16 cellular contexts compared by ENCODE assay signal in the genomic region with DNA sequence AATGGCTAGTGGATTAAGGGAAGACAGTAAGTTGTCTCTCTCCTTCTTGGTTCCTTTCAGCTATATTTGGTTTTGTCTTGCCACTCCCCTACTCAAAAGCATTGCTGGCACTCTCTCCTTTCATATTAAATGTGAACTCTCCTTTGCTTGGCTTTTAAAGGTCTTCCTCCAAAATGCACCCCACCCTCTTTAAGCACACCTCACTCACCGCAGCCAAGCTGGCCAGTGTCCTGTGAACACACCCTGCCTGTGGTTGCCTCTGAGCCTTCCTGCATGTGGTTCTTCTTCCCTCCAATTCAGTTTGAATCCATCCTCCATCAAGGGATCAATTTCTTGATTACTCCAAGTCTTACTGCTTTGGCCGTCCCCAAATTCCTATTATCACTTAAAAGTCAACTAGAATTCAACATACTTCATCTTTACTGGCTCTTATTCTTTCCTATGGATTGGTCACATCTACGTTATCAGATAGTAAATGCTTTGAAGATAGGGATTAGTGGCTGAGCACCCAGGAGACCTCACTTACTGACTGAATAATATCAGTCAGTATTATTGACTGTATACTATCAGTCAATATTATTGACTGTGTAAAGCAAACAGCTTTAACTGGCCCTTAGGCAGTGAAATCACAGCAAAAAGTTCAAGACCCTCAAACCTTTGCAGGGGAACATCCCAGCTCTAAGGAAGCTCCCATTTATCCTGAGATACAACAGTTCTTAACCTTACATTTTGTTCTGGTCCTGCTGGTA. TPM values are rescaled to one million over a fixed set of nuclear protein-coding genes. Genes with fewer than 3 reads are reported as not detected.
DNase-seq lines count a peak whose midpoint lies in the region; ATAC-seq, FAIRE-seq and TF ChIP-seq lines count a peak whose summit lies in the region.
"Had no signal": no experiment of that assay in that cellular context is flagged by ENCODE, and none has a peak within 500 bp of the region (broad histone marks: within the 10 kb centered on the region; RNA-seq: fewer than 3 reads in every experiment).

No MANE protein-coding gene starts in this region.

- in situ Hi-C loops in K562 (cut with MboI): no loop called here
- in situ Hi-C loops in transverse colon (cut with MboI; ENCODE audit: low pct_ligation_motif_present in 1 of 4, low pct_unique_long_range_greater_than_20kb in 1 of 4, low sequenced_read_pairs in 3 of 4): no loop called here

- TF ChIP-seq CTCF in K562 (IDR thresholded peaks at IDR 0.05 in 2 of 3, conservative IDR thresholded peaks at IDR 0.05 in 1 of 3; ENCODE audit: insufficient read depth in 2 of 3, low read depth in 1 of 3, low read length in 3 of 3): no peak
- TF ChIP-seq CTCF in transverse colon (IDR thresholded peaks at IDR 0.05): no peak

- peaks cover 43% of the 10 kb centered on the region for H3K36me3 ChIP-seq in K562 (ENCODE audit: control insufficient read depth, insufficient read depth, low read length)
- H3K36me3 ChIP-seq in naive thymus-derived CD4-positive, alpha-beta T cell (ENCODE audit: control insufficient read depth in 2 of 3, insufficient read depth in 3 of 3, low read length in 3 of 3): peaks cover 0 to 4% (median 0%) of the 10 kb centered on the region in 3 experiments
- H3K36me3 ChIP-seq in transverse colon: no peaks in the 10 kb centered on the region

- DNase-seq in cardiac septum (ENCODE audit: low spot score) (peak; percentile 62), Right ventricle myocardium superior (no peak), K562 (ENCODE audit: extremely low read depth in 1 of 4, low spot score in 3 of 4) (no peak), transverse colon (no peak), COLO829 (ENCODE audit: low spot score) (no peak), SIG-M5 treated with dmso at 0.1 percent for 504 hours (lab: John Stamatoyannopoulos, UW; ENCODE audit: unreplicated experiment) (no peak)
- no peak for DNase-seq in naive thymus-derived CD4-positive, alpha-beta T cell
- DNase-seq: activated T-cell treated with anti-CD3 and anti-CD28 coated beads for 4 hours, kidney glomerular epithelial cell, NCI-H187, NCI-H524, posterior cingulate gyrus had no signal

- H3K9me3 Mint-ChIP-seq in naive thymus-derived CD4-positive, alpha-beta T cell: no peaks in the 10 kb centered on the region

- H3K4me3 Mint-ChIP-seq in naive thymus-derived CD4-positive, alpha-beta T cell: peak overlapping the region in 1 of 10 donors; percentile 23

- H3K27me3 Mint-ChIP-seq in naive thymus-derived CD4-positive, alpha-beta T cell: no peaks in the 10 kb centered on the region

- no peak overlapping the region for H2AFZ ChIP-seq in K562 (ENCODE audit: low read depth, low read length)
- H2AFZ ChIP-seq: hepatocyte had no signal

- 80% methylated on average over 3 of the region's 3 CpGs for WGBS in K562 (ENCODE audit: insufficient coverage, low coverage, missing lambda C conversion rate)
- 79 to 86% methylated on average over 2 to 3 of the region's 3 CpGs for WGBS in transverse colon (ENCODE audit: low coverage in 1 of 2), 2 donors

- FAIRE-seq in K562 (lab: Jason Lieb, UNC): no peak
- FAIRE-seq: colon had no signal

- peaks cover 0 to 76% (median 57%) of the 10 kb centered on the region in 7 donors for H3K4me1 Mint-ChIP-seq in naive thymus-derived CD4-positive, alpha-beta T cell

- TF ChIP-seq EP300 in K562 (IDR thresholded peaks at IDR 0.05; ENCODE audit: low read length) (no peak), transverse colon (IDR thresholded peaks at IDR 0.05; ENCODE audit: low read depth) (no peak)

- intact Hi-C loops in cardiac septum (cut with DNase I): no loop called here
- intact Hi-C loops in Right ventricle myocardium superior (cut with DNase I): no loop called here
- intact Hi-C loops in K562 (cut with micrococcal nuclease): no loop called here
- intact Hi-C loops in naive thymus-derived CD4-positive, alpha-beta T cell (cut with micrococcal nuclease): no loop called here
- intact Hi-C loops in transverse colon (cut with DNase I; ENCODE audit: low total_unique reads): no loop called here

- no peak for ATAC-seq in Right ventricle myocardium superior (ENCODE audit: poor library complexity)
- no peak for ATAC-seq in K562
- no peak for ATAC-seq in naive thymus-derived CD4-positive, alpha-beta T cell
- no peak for ATAC-seq in HG03432 (IDR thresholded peaks at IDR 0.05; ENCODE audit: unreplicated experiment)
- ATAC-seq: esophagus mucosa had no signal

- H3K4me3 ChIP-seq in K562 (no peak overlapping the region), transverse colon (no peak overlapping the region)
- H3K4me3 ChIP-seq in naive thymus-derived CD4-positive, alpha-beta T cell (ENCODE audit: low read length): no peak overlapping the region
- H3K4me3 ChIP-seq: hepatocyte had no signal

- H3K27ac ChIP-seq in K562 (ENCODE audit: extremely low read depth, low read depth, low read length) (no peak overlapping the region), transverse colon (peak overlapping the region; percentile 2 to 47 (median 28))
- no peak overlapping the region for H3K27ac ChIP-seq in naive thymus-derived CD4-positive, alpha-beta T cell (ENCODE audit: low read depth, low read length)
- H3K27ac ChIP-seq: hepatocyte had no signal

- peaks cover 76% of the 10 kb centered on the region for H3K79me2 ChIP-seq in K562 (ENCODE audit: control insufficient read depth, insufficient read depth, low read length)

- H3K4me2 ChIP-seq in K562 (ENCODE audit: insufficient read depth, low read length): no peak overlapping the region
- H3K4me2 ChIP-seq: hepatocyte had no signal

- no peaks in the 10 kb centered on the region for H3K9me1 ChIP-seq in K562 (ENCODE audit: control insufficient read depth, insufficient read depth, low read length)

- TF ChIP-seq POLR2A in K562 (conservative IDR thresholded peaks at IDR 0.05) (no peak), transverse colon (IDR thresholded peaks at IDR 0.05) (no peak)

- H4K20me1 ChIP-seq in K562 (replicated peaks; ENCODE audit: control insufficient read depth, insufficient read depth, low read length): peaks cover 42% of the 10 kb centered on the region

- peaks cover 4 to 11% of the 10 kb centered on the region in 2 experiments; a peak in 2 of 5 replicates for H3K4me1 ChIP-seq in K562 (replicated peaks in 1 of 2; ENCODE audit: control insufficient read depth in 2 of 2, insufficient read depth in 2 of 2, low read length in 2 of 2)
- H3K4me1 ChIP-seq in naive thymus-derived CD4-positive, alpha-beta T cell (ENCODE audit: control insufficient read depth in 2 of 2, insufficient read depth in 2 of 2, low read length in 2 of 2): no peaks in the 10 kb centered on the region
- H3K4me1 ChIP-seq in transverse colon: peaks cover 6 to 44% (median 23%) of the 10 kb centered on the region in 4 donors

- no TSS peak for BruUV-seq in K562 (replicated peaks; lab: Mats Ljungman, UMichigan)

- no peaks in the 10 kb centered on the region for H3K27me3 ChIP-seq in K562 (ENCODE audit: control insufficient read depth in 2 of 2, insufficient read depth in 2 of 2, low read length in 2 of 2)
- H3K27me3 ChIP-seq in naive thymus-derived CD4-positive, alpha-beta T cell (ENCODE audit: control insufficient read depth in 2 of 2, insufficient read depth in 2 of 2, low read length in 2 of 2): no peaks in the 10 kb centered on the region
- no peaks in the 10 kb centered on the region for H3K27me3 ChIP-seq in transverse colon
- H3K27me3 ChIP-seq: hepatocyte had no signal

- POLR2A ChIA-PET in K562 (lab: Yijun Ruan, JAX): interaction anchor here (0.6 to 1.8 kb wide), 12 partner anchors 11 to 784 kb away, joined by 3 to 7 read pairs (median 3); no protein-coding TSS in a partner anchor
- POLR2A ChIA-PET in naive thymus-derived CD4-positive, alpha-beta T cell (lab: Charles Lee): no interaction called here

- peaks cover 0 to 23% (median 5%) of the 10 kb centered on the region in 5 donors for H3K36me3 Mint-ChIP-seq in naive thymus-derived CD4-positive, alpha-beta T cell

- H3K9ac ChIP-seq in K562 (ENCODE audit: insufficient read depth in 1 of 2, low read depth in 2 of 2, low read length in 2 of 2): no peak overlapping the region

- peak overlapping the region in 6 of 9 donors; percentile 3 to 60 (median 30) for H3K27ac Mint-ChIP-seq in naive thymus-derived CD4-positive, alpha-beta T cell

- H3K9me3 ChIP-seq in K562 (replicated peaks; ENCODE audit: control insufficient read depth, insufficient read depth, low read depth, low read length) (no peaks in the 10 kb centered on the region), transverse colon (no peaks in the 10 kb centered on the region)
- no peaks in the 10 kb centered on the region for H3K9me3 ChIP-seq in naive thymus-derived CD4-positive, alpha-beta T cell (ENCODE audit: control insufficient read depth in 2 of 3, low read length in 3 of 3)

- no peak for TF ChIP-seq RAD21 in K562 (CRISPR knock-in tag; conservative IDR thresholded peaks at IDR 0.05 in 1 of 2, IDR thresholded peaks at IDR 0.05 in 1 of 2)

- CTCF ChIA-PET in K562 (lab: Yijun Ruan, JAX; ENCODE audit: low intra/inter-chr PET ratio): no interaction called here
- CTCF ChIA-PET in naive thymus-derived CD4-positive, alpha-beta T cell (lab: Charles Lee): interaction anchor here (0.5 to 1.4 kb wide), 2 partner anchors 11 to 182 kb away, joined by 4 to 7 read pairs; no protein-coding TSS in a partner anchor

TF ChIP-seq in K562, 482 proteins besides CTCF, POLR2A, EP300 and RAD21 (continues in another document):
- no peak for TF ChIP-seq GATAD2A (IDR thresholded peaks at IDR 0.05)

RNA-seq across cellular contexts. Expression of gene SPDEF, which starts 41.6 kb away (rescaled TPM):
- total RNA-seq in cardiac septum: 0.19 TPM
- not detected for total RNA-seq in Right ventricle myocardium superior
- not detected in 2 replicates for total RNA-seq in K562 (2011; cell fraction: chromatin; rRNA removed; ENCODE audit: low replicate concordance)
- 0.13 TPM in 1 of 2 replicates, not detected in the other for total RNA-seq in K562 (2011; cell fraction: nucleolus; rRNA removed)
- total RNA-seq in K562 (2011; cell fraction: nucleoplasm; rRNA removed): 0.29 TPM in 1 of 2 replicates, not detected in the other
- total RNA-seq in K562 (2014; rRNA removed): 0.08 TPM in 1 of 2 replicates, not detected in the other
- not detected in 2 replicates for total RNA-seq in K562 (2014; rRNA removed; fragmentation: Illumina TruSeq; extraction: Trizol)
- total RNA-seq in K562 (2015; rRNA removed; fragmentation: Illumina TruSeq; extraction: Trizol): 0.11 and 0.15 TPM in 2 replicates
- total RNA-seq in K562 (2021): 0.11 and 0.16 TPM in 2 replicates
- polyA plus RNA-seq in K562 (2011; rRNA removed): 0.04 and 0.08 TPM in 2 replicates
- polyA plus RNA-seq in K562 (2011; cell fraction: cytosol; rRNA removed): 0.13 and 0.16 TPM in 2 replicates
- 0.23 and 0.35 TPM in 2 replicates for polyA plus RNA-seq in K562 (2011; cell fraction: nucleus; rRNA removed)
- 0.05 TPM in 1 of 2 replicates, not detected in the other for polyA plus RNA-seq in K562 (2012)
- polyA plus RNA-seq in K562 (2014; fragmentation: Illumina TruSeq; extraction: Trizol): 0.10 TPM in 1 of 2 replicates, not detected in the other
- not detected for polyA plus RNA-seq in K562 (2014; fragmentation: Nextera tagmentation; extraction: Ambion mirVana)
- 0.08 and 0.12 TPM in 2 replicates for polyA plus RNA-seq in K562 (2014; rRNA removed)
- not detected in 2 replicates for polyA minus RNA-seq in K562 (2011; rRNA and poly(A)+ RNA removed)
- not detected in 2 replicates for polyA minus RNA-seq in K562 (2011; cell fraction: cytosol; rRNA and poly(A)+ RNA removed)
- polyA minus RNA-seq in K562 (2011; cell fraction: nucleus; rRNA and poly(A)+ RNA removed): not detected in 2 replicates
- total RNA-seq in naive thymus-derived CD4-positive, alpha-beta T cell: under 1 TPM in 2 of 5 experiments, not detected in 3; 0.39 to 0.40 TPM
- not detected for polyA plus RNA-seq in naive thymus-derived CD4-positive, alpha-beta T cell
- total RNA-seq in transverse colon: 10 to 100 TPM in 3 of 4 donors, 1 to 10 TPM in 1; 9.0 to 57.3 (median 31.5) TPM

Comparison
In these comparisons a context has a peak if more than half of its experiments do, and no peak if none do; other contexts are left out.
1. H3K27ac ChIP-seq: peak in transverse colon (4 of 4); none in K562 (single experiment) and naive thymus-derived CD4-positive, alpha-beta T cell (single experiment).